ENCODE assay signal across 8 cellular contexts in genomic region chr6:168035661-168036616, GRCh38. TPM values are rescaled to one million over a fixed set of nuclear protein-coding genes. Genes with fewer than 3 reads are reported as not detected.
DNase-seq lines count a peak whose midpoint lies in the region; ATAC-seq and TF ChIP-seq lines count a peak whose summit lies in the region.

No MANE protein-coding gene starts in this region.

- no peaks in the 10 kb centered on the region for H4K20me1 ChIP-seq in hepatocyte (ENCODE audit: insufficient read depth, poor library complexity, severe bottlenecking)

- peaks cover 8% of the 10 kb centered on the region for H3K9me3 ChIP-seq in hepatocyte (ENCODE audit: low read depth)

- no peaks in the 10 kb centered on the region for H3K79me2 ChIP-seq in ACC112 (ENCODE audit: control insufficient read depth, insufficient read depth, low read length, unreplicated experiment)
- H3K79me2 ChIP-seq in hepatocyte: no peaks in the 10 kb centered on the region

- H3K36me3 ChIP-seq in ACC112 (ENCODE audit: insufficient read depth, low read length): no peaks in the 10 kb centered on the region
- H3K36me3 ChIP-seq in hepatocyte (replicated peaks; ENCODE audit: insufficient read depth, low read depth): no peaks in the 10 kb centered on the region

- H3K4me1 ChIP-seq in ACC112 (ENCODE audit: control insufficient read depth, insufficient read depth, low read length, unreplicated experiment) (peaks cover 18% of the 10 kb centered on the region), hepatocyte (ENCODE audit: insufficient read depth) (peaks cover 16% of the 10 kb centered on the region)

- H3K27me3 ChIP-seq in ACC112 (ENCODE audit: insufficient read depth, low read length) (no peaks in the 10 kb centered on the region), hepatocyte (no peaks in the 10 kb centered on the region)

- H3K4me3 ChIP-seq in ACC112 (ENCODE audit: low read depth, low read length) (peak overlapping the region; percentile 73), hepatocyte (peak overlapping the region; percentile 8), skin epidermis (peak overlapping the region; percentile 4 to 37 (median 23))

- H3K27ac Mint-ChIP-seq in activated T-helper 17 cell treated with anti-CD3 and anti-CD28 coated beads, Interleukin-2, amount 50 U/mL, for 72 hours: peak overlapping the region; percentile 95

- peak overlapping the region; percentile 94 for H3K4me3 Mint-ChIP-seq in activated T-helper 17 cell treated with anti-CD3 and anti-CD28 coated beads, Interleukin-2, amount 50 U/mL, for 72 hours

- peak overlapping the region; percentile 34 for H2AFZ ChIP-seq in ACC112 (ENCODE audit: low read length, unreplicated experiment)
- H2AFZ ChIP-seq in hepatocyte: peak overlapping the region; percentile 77

- no peaks in the 10 kb centered on the region for H3K9me2 ChIP-seq in hepatocyte (replicated peaks; ENCODE audit: insufficient read depth)

- peak overlapping the region; percentile 85 for H3K4me2 ChIP-seq in hepatocyte

- WGBS in hepatocyte (ENCODE audit: low lambda C conversion rate, missing lambda C conversion rate): 25% methylated on average over 29 of the region's 29 CpGs

- no peaks in the 10 kb centered on the region for H3K27me3 Mint-ChIP-seq in activated T-helper 17 cell treated with anti-CD3 and anti-CD28 coated beads, Interleukin-2, amount 50 U/mL, for 72 hours

- H3K4me1 Mint-ChIP-seq in activated T-helper 17 cell treated with anti-CD3 and anti-CD28 coated beads, Interleukin-2, amount 50 U/mL, for 72 hours: peaks cover 8% of the 10 kb centered on the region

- peak; percentile 83 for ATAC-seq in activated T-helper 17 cell treated with anti-CD3 and anti-CD28 coated beads, Interleukin-2, amount 50 U/mL, for 72 hours (replicated peaks)
- ATAC-seq in GM21381 (IDR thresholded peaks at IDR 0.05; ENCODE audit: unreplicated experiment): no peak

- TF ChIP-seq CTCF in hepatocyte (IDR thresholded peaks at IDR 0.05; ENCODE audit: poor library complexity): no peak

- DNase-seq in HT-29 (ENCODE audit: low spot score) (peak; percentile 65), hepatocyte (ENCODE audit: low spot score) (peak; percentile 45), Ammon's horn (ENCODE audit: low spot score) (no peak), iPS-NIHi11 (ENCODE audit: low spot score) (no peak)

- H3K36me3 Mint-ChIP-seq in activated T-helper 17 cell treated with anti-CD3 and anti-CD28 coated beads, Interleukin-2, amount 50 U/mL, for 72 hours (ENCODE audit: low read depth): peaks cover 10% of the 10 kb centered on the region

- H3K27ac ChIP-seq in ACC112 (ENCODE audit: low read depth, low read length) (no peak overlapping the region; the same call in 1 of the 2 replicates), hepatocyte (peak overlapping the region; percentile 76), skin epidermis (peak overlapping the region in 17 of 21 experiments; percentile 10 to 80 (median 60))

- no peaks in the 10 kb centered on the region for H3K9me3 Mint-ChIP-seq in activated T-helper 17 cell treated with anti-CD3 and anti-CD28 coated beads, Interleukin-2, amount 50 U/mL, for 72 hours

RNA-seq across cellular contexts. Expression of gene KIF25, which starts 38.5 kb away (rescaled TPM):
- not detected in 2 replicates for total RNA-seq in HT-29 (2014; rRNA removed; shearing (Covaris generic))
- 1 to 10 TPM in 1 of 2 donors, not detected in 1; 1.8 TPM for total RNA-seq in activated T-helper 17 cell treated with anti-CD3 and anti-CD28 coated beads, Interleukin-2, amount 50 U/mL, for 72 hours
- 0.40 TPM in 1 of 2 replicates, not detected in the other for total RNA-seq in hepatocyte
- polyA plus RNA-seq in hepatocyte: not detected in 2 replicates

RNA-seq across cellular contexts. Expression of gene FRMD1, which starts 43.1 kb away (rescaled TPM):
- not detected in 2 replicates for total RNA-seq in HT-29 (2014; rRNA removed; shearing (Covaris generic))
- not detected for total RNA-seq in activated T-helper 17 cell treated with anti-CD3 and anti-CD28 coated beads, Interleukin-2, amount 50 U/mL, for 72 hours
- 0.07 TPM in 1 of 2 replicates, not detected in the other for total RNA-seq in hepatocyte
- polyA plus RNA-seq in hepatocyte: 0.46 TPM in 1 of 2 replicates, not detected in the other

Comparison
In these comparisons a context has a peak if more than half of its experiments do, and no peak if none do; other contexts are left out.
1. H3K4me3 ChIP-seq: peak in every context shown above with its lines; median percentile 73 in ACC112; 23 in skin epidermis; 8 in hepatocyte.
2. DNase-seq: peak in HT-29 (single experiment) and hepatocyte (single experiment); none in Ammon's horn (single experiment) and iPS-NIHi11 (single experiment).